ENCODE assay signal across 28 cellular contexts in the genomic region with DNA sequence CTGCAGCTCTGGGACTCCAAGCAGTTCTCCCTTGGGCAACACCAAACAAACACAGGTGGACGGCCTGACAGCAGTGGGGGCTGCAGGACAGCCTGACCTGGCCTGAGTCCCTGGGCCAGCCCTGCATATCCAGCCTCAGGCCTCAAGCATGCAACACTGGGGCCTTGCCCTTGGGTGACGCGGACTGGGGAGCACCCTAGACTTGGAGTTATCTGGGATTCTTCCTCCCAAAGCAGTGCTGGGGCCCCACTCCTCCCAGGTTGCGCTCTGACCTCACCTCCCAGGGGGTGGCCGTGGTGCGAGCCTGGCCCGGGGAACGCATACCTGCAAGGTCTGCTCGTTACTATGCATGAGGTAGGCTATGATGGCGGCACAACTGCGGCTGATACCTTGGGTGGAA.
"Had no signal": no experiment of that assay in that cellular context is flagged by ENCODE, and none has a peak within 500 bp of the region (broad histone marks: within the 10 kb centered on the region; RNA-seq: fewer than 3 reads in every experiment).

No MANE protein-coding gene starts in this region.

- H3K9me3 ChIP-seq: psoas muscle, stomach, tibial artery, upper lobe of right lung had no signal

- H3K27me3 Mint-ChIP-seq: activated CD4-positive, alpha-beta memory T cell treated with anti-CD3 and anti-CD28 coated beads for 36 hours; activated CD4-positive, alpha-beta T cell treated with anti-CD3 and anti-CD28 coated beads, Interleukin-2, amount 10 ng/mL, durations not matched to agents 24 days and 14 days; activated naive CD8-positive, alpha-beta T cell; central memory CD8-positive, alpha-beta T cell; memory B cell; naive thymus-derived CD8-positive, alpha-beta T cell; stimulated activated naive B cell treated with anti-CD40 and anti-IgM and Interleukin-4, amounts not matched to agents 10 μg/mL and 1 μg/mL and 100 μg/mL, for 72 hours had no signal

- H3K4me3 Mint-ChIP-seq: activated CD4-positive, alpha-beta memory T cell treated with anti-CD3 and anti-CD28 coated beads for 36 hours; activated CD4-positive, alpha-beta T cell treated with anti-CD3 and anti-CD28 coated beads, Interleukin-2, amount 10 ng/mL, durations not matched to agents 24 days and 14 days; activated naive CD8-positive, alpha-beta T cell; activated T-cell treated with anti-CD3 and anti-CD28 coated beads, Interleukin-2, amount 50 U/mL, for 4 hours; central memory CD8-positive, alpha-beta T cell; memory B cell; naive thymus-derived CD8-positive, alpha-beta T cell; neural crest cell; stimulated activated naive B cell treated with anti-CD40 and anti-IgM and Interleukin-4, amounts not matched to agents 10 μg/mL and 1 μg/mL and 100 μg/mL, for 72 hours had no signal

- DNase-seq: activated CD4-positive, alpha-beta memory T cell treated with anti-CD3 and anti-CD28 coated beads for 36 hours; activated CD4-positive, alpha-beta T cell treated with anti-CD3 and anti-CD28 coated beads, Interleukin-2, amount 10 ng/mL, durations not matched to agents 24 days and 14 days; activated CD4-positive, CD25-positive, alpha-beta regulatory T cell treated with anti-CD3 and anti-CD28 coated beads, Interleukin-2, amount 50 U/mL, for 72 hours; activated T-cell treated with anti-CD3 and anti-CD28 coated beads, Interleukin-2, amount 50 U/mL, for 4 hours; anterior cingulate cortex; dermis blood vessel endothelial cell; effector CD4-positive, alpha-beta T cell; islet precursor cell; left colon; naive thymus-derived CD8-positive, alpha-beta T cell; occipital lobe; psoas muscle; stimulated activated CD4-positive, alpha-beta T cell treated with anti-CD3 and anti-CD28 coated beads, Interleukin-1b, Interleukin-23, amount 100 ng/mL, for 48 hours; stimulated activated CD4-positive, alpha-beta T cell treated with anti-CD3 and anti-CD28 coated beads, Interleukin-4, amount 100 ng/mL, for 4 hours; stimulated activated CD8-positive, alpha-beta memory T cell treated with anti-CD3 and anti-CD28 coated beads, Interleukin-4, amount 100 ng/mL, for 48 hours; stimulated activated naive B cell treated with anti-CD40 and anti-IgM and Interleukin-4, amounts not matched to agents 10 μg/mL and 1 μg/mL and 100 μg/mL, for 72 hours; stomach; T-helper 2 cell; upper lobe of right lung had no signal

- H3K9me3 Mint-ChIP-seq: activated CD4-positive, alpha-beta memory T cell treated with anti-CD3 and anti-CD28 coated beads for 36 hours; activated CD4-positive, alpha-beta T cell treated with anti-CD3 and anti-CD28 coated beads, Interleukin-2, amount 10 ng/mL, durations not matched to agents 24 days and 14 days; activated T-cell treated with anti-CD3 and anti-CD28 coated beads, Interleukin-2, amount 50 U/mL, for 4 hours; activated T-helper 2 cell treated with anti-CD3 and anti-CD28 coated beads, Interferon-gamma antibody, Interleukin-2, Interleukin-4, amounts not matched to agents 10 μg/mL and 5 μg/mL and 100 μg/mL, durations not matched to agents 14 hours and 24 hours and 36 hours; central memory CD8-positive, alpha-beta T cell; memory B cell; naive thymus-derived CD8-positive, alpha-beta T cell; neural crest cell; stimulated activated naive B cell treated with anti-CD40 and anti-IgM and Interleukin-4, amounts not matched to agents 10 μg/mL and 1 μg/mL and 100 μg/mL, for 72 hours had no signal

- ATAC-seq: activated T-cell treated with anti-CD3 and anti-CD28 coated beads, Interleukin-2, amount 50 U/mL, for 4 hours; left colon; naive thymus-derived CD8-positive, alpha-beta T cell; stimulated activated naive B cell treated with anti-CD40 and anti-IgM and Interleukin-4, amounts not matched to agents 10 μg/mL and 1 μg/mL and 100 μg/mL, for 72 hours; upper lobe of right lung had no signal

- H3K4me1 Mint-ChIP-seq: neural crest cell had no signal

- H3K4me3 ChIP-seq: psoas muscle, smooth muscle cell, stomach, tibial artery, upper lobe of right lung had no signal

- H3K4me1 ChIP-seq: parathyroid adenoma, upper lobe of right lung had no signal

- H3K27me3 ChIP-seq: stomach, tibial artery, upper lobe of right lung had no signal

- H3K27ac ChIP-seq: epithelial cell of prostate, parathyroid adenoma, psoas muscle, stomach, tibial artery, upper lobe of right lung had no signal

- H3K27ac Mint-ChIP-seq: activated CD4-positive, alpha-beta memory T cell treated with anti-CD3 and anti-CD28 coated beads for 36 hours; activated CD4-positive, alpha-beta T cell treated with anti-CD3 and anti-CD28 coated beads, Interleukin-2, amount 10 ng/mL, durations not matched to agents 24 days and 14 days; activated naive CD8-positive, alpha-beta T cell; memory B cell; stimulated activated naive B cell treated with anti-CD40 and anti-IgM and Interleukin-4, amounts not matched to agents 10 μg/mL and 1 μg/mL and 100 μg/mL, for 72 hours had no signal
